21 cellular contexts compared by ENCODE assay signal in the genomic region with DNA sequence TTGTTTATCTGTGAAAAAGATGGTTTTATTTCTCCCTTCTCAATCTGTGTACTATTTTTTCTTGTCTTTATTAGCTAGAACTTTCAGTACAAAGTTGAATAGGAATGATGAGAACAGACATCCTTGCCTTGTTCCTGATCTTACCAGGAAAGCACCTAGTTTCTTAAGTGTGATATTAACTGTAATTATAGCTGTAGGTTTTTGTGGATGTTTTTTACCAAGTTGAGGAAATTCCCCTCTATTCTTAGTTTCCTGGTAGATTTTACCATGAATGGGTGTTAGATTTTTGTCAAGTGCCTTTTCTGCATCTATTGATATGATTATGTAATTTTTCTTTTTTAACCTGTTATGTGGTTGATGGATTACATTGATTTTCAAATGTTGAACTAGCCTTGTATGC.
DNase-seq lines count a peak whose midpoint lies in the region; ATAC-seq, FAIRE-seq and TF ChIP-seq lines count a peak whose summit lies in the region.
"Had no signal": no experiment of that assay in that cellular context is flagged by ENCODE, and none has a peak within 500 bp of the region (broad histone marks: within the 10 kb centered on the region; RNA-seq: fewer than 3 reads in every experiment).

No MANE protein-coding gene starts in this region.

- TF ChIP-seq CTCF in A549 (IDR thresholded peaks at IDR 0.05), result no peak

- H3K4me3 ChIP-seq in A549, result no peak overlapping the region
- H3K4me3 ChIP-seq: GM23248 had no signal

- no peak overlapping the region for H3K4me2 ChIP-seq in A549

- no peak for TF ChIP-seq RAD21 in A549 (conservative IDR thresholded peaks at IDR 0.05 in 1 of 2, IDR thresholded peaks at IDR 0.05 in 1 of 2)

- no peaks in the 10 kb centered on the region for H3K4me1 ChIP-seq in A549

- no peak for TF ChIP-seq EP300 in A549 (IDR thresholded peaks at IDR 0.05)

- POLR2A ChIA-PET in A549 (lab: Yijun Ruan, JAX), result no interaction called here

- ATAC-seq in A549 (no peak), HG02610 (IDR thresholded peaks at IDR 0.05; ENCODE audit: unreplicated experiment) (peak; percentile 49), HG02852 (IDR thresholded peaks at IDR 0.05; ENCODE audit: unreplicated experiment) (peak; percentile 40), HG03520 (IDR thresholded peaks at IDR 0.05; ENCODE audit: unreplicated experiment) (no peak), HG02973 (IDR thresholded peaks at IDR 0.05; ENCODE audit: unreplicated experiment) (no peak)

- CTCF ChIA-PET in A549 (lab: Yijun Ruan, JAX), result no interaction called here

- no peak overlapping the region for H3K27ac ChIP-seq in A549
- H3K27ac ChIP-seq: 22Rv1, C4-2B, GM23248 had no signal

- DNase-seq in A549 (ENCODE audit: low read depth in 1 of 2, low spot score in 1 of 2) (no peak), GM18507 (ENCODE audit: extremely low spot score, insufficient read length, low read depth) (no peak), NCI-H748 treated with DMSO at 0.1 percent for 48 hours (lab: John Stamatoyannopoulos, UW) (no peak)
- DNase-seq in activated T-cell treated with anti-CD3 and anti-CD28 coated beads, Interleukin-2, amount 50 U/mL, for 1 hour, result no peak
- DNase-seq: ACHN; CD4-positive, alpha-beta T cell; CD8-positive, alpha-beta memory T cell; DMS53; DMS79 treated with DMSO at 0.1 percent for 48 hours; GF-D8; GM23248; H7; HCEC 1CT had no signal

- no peaks in the 10 kb centered on the region for H3K9me3 ChIP-seq in A549

- no peak for TF ChIP-seq POLR2A in A549 (IDR thresholded peaks at IDR 0.05; ENCODE audit: low read length)

- FAIRE-seq in A549 (lab: Jason Lieb, UNC) (peak; percentile 18), GM18507 (lab: Jason Lieb, UNC) (peak; percentile 45)
- FAIRE-seq: A204.1, H1 had no signal

TF ChIP-seq in A549, 52 proteins besides CTCF, POLR2A, EP300 and RAD21:
- TF ChIP-seq, protein P1, sequence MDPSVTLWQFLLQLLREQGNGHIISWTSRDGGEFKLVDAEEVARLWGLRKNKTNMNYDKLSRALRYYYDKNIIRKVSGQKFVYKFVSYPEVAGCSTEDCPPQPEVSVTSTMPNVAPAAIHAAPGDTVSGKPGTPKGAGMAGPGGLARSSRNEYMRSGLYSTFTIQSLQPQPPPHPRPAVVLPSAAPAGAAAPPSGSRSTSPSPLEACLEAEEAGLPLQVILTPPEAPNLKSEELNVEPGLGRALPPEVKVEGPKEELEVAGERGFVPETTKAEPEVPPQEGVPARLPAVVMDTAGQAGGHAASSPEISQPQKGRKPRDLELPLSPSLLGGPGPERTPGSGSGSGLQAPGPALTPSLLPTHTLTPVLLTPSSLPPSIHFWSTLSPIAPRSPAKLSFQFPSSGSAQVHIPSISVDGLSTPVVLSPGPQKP (IDR thresholded peaks at IDR 0.05; ENCODE audit: low read depth, low read length), result no peak
- TF ChIP-seq, protein P2, sequence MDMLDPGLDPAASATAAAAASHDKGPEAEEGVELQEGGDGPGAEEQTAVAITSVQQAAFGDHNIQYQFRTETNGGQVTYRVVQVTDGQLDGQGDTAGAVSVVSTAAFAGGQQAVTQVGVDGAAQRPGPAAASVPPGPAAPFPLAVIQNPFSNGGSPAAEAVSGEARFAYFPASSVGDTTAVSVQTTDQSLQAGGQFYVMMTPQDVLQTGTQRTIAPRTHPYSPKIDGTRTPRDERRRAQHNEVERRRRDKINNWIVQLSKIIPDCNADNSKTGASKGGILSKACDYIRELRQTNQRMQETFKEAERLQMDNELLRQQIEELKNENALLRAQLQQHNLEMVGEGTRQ (IDR thresholded peaks at IDR 0.05), result no peak
- TF ChIP-seq CHD4 (IDR thresholded peaks at IDR 0.05; ENCODE audit: borderline replicate concordance), result no peak
- TF ChIP-seq, protein P3, sequence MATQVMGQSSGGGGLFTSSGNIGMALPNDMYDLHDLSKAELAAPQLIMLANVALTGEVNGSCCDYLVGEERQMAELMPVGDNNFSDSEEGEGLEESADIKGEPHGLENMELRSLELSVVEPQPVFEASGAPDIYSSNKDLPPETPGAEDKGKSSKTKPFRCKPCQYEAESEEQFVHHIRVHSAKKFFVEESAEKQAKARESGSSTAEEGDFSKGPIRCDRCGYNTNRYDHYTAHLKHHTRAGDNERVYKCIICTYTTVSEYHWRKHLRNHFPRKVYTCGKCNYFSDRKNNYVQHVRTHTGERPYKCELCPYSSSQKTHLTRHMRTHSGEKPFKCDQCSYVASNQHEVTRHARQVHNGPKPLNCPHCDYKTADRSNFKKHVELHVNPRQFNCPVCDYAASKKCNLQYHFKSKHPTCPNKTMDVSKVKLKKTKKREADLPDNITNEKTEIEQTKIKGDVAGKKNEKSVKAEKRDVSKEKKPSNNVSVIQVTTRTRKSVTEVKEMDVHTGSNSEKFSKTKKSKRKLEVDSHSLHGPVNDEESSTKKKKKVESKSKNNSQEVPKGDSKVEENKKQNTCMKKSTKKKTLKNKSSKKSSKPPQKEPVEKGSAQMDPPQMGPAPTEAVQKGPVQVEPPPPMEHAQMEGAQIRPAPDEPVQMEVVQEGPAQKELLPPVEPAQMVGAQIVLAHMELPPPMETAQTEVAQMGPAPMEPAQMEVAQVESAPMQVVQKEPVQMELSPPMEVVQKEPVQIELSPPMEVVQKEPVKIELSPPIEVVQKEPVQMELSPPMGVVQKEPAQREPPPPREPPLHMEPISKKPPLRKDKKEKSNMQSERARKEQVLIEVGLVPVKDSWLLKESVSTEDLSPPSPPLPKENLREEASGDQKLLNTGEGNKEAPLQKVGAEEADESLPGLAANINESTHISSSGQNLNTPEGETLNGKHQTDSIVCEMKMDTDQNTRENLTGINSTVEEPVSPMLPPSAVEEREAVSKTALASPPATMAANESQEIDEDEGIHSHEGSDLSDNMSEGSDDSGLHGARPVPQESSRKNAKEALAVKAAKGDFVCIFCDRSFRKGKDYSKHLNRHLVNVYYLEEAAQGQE (IDR thresholded peaks at IDR 0.05), result no peak
- no peak for TF ChIP-seq ZC3H11A (IDR thresholded peaks at IDR 0.05)
- TF ChIP-seq FOXS1 (CRISPR knock-in tag; IDR thresholded peaks at IDR 0.05), result no peak
- TF ChIP-seq, protein P4, sequence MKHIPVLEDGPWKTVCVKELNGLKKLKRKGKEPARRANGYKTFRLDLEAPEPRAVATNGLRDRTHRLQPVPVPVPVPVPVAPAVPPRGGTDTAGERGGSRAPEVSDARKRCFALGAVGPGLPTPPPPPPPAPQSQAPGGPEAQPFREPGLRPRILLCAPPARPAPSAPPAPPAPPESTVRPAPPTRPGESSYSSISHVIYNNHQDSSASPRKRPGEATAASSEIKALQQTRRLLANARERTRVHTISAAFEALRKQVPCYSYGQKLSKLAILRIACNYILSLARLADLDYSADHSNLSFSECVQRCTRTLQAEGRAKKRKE (CRISPR knock-in tag; IDR thresholded peaks at IDR 0.05; ENCODE audit: low read depth), result no peak

Comparison
In these comparisons a context has a peak if more than half of its experiments do, and no peak if none do; other contexts are left out.
1. ATAC-seq: peak in HG02610 (single experiment) and HG02852 (single experiment); none in A549 (0 of 2), HG03520 (single experiment) and HG02973 (single experiment).